Comparison of ENCODE assay signal across 1 cellular context in genomic region chr2:100882645-100883613, GRCh38.
A peak's percentile ranks its signal among the peaks of the same experiment; 100 is the strongest.
TF ChIP-seq lines count a peak whose summit lies in the region.

No MANE protein-coding gene starts in this region.

TF ChIP-seq in HepG2, 621 proteins besides CTCF, POLR2A, EP300 and RAD21 (continued from another document and continues in another):
- TF ChIP-seq, protein P1, sequence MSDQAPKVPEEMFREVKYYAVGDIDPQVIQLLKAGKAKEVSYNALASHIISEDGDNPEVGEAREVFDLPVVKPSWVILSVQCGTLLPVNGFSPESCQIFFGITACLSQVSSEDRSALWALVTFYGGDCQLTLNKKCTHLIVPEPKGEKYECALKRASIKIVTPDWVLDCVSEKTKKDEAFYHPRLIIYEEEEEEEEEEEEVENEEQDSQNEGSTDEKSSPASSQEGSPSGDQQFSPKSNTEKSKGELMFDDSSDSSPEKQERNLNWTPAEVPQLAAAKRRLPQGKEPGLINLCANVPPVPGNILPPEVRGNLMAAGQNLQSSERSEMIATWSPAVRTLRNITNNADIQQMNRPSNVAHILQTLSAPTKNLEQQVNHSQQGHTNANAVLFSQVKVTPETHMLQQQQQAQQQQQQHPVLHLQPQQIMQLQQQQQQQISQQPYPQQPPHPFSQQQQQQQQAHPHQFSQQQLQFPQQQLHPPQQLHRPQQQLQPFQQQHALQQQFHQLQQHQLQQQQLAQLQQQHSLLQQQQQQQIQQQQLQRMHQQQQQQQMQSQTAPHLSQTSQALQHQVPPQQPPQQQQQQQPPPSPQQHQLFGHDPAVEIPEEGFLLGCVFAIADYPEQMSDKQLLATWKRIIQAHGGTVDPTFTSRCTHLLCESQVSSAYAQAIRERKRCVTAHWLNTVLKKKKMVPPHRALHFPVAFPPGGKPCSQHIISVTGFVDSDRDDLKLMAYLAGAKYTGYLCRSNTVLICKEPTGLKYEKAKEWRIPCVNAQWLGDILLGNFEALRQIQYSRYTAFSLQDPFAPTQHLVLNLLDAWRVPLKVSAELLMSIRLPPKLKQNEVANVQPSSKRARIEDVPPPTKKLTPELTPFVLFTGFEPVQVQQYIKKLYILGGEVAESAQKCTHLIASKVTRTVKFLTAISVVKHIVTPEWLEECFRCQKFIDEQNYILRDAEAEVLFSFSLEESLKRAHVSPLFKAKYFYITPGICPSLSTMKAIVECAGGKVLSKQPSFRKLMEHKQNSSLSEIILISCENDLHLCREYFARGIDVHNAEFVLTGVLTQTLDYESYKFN (CRISPR knock-in tag; conservative IDR thresholded peaks at IDR 0.05): peak; percentile 89
- TF ChIP-seq, protein P2, sequence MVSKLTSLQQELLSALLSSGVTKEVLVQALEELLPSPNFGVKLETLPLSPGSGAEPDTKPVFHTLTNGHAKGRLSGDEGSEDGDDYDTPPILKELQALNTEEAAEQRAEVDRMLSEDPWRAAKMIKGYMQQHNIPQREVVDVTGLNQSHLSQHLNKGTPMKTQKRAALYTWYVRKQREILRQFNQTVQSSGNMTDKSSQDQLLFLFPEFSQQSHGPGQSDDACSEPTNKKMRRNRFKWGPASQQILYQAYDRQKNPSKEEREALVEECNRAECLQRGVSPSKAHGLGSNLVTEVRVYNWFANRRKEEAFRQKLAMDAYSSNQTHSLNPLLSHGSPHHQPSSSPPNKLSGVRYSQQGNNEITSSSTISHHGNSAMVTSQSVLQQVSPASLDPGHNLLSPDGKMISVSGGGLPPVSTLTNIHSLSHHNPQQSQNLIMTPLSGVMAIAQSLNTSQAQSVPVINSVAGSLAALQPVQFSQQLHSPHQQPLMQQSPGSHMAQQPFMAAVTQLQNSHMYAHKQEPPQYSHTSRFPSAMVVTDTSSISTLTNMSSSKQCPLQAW (CRISPR knock-in tag; IDR thresholded peaks at IDR 0.05): 0 out of 2 replicates have a peak, but pooled peaks have one; percentile 62
- TF ChIP-seq ZFP36L1 (CRISPR knock-in tag; IDR thresholded peaks at IDR 0.05) (no peak), RELA (CRISPR knock-in tag; IDR thresholded peaks at IDR 0.05) (no peak), ARNT (IDR thresholded peaks at IDR 0.05) (no peak), SYNCRIP (IDR thresholded peaks at IDR 0.05; ENCODE audit: insufficient read depth, low read depth, low read length) (no peak), RXRA (CRISPR knock-in tag; IDR thresholded peaks at IDR 0.05) (peak; percentile 99), ZNF33B (CRISPR knock-in tag; IDR thresholded peaks at IDR 0.05) (no peak), ZKSCAN1 (IDR thresholded peaks at IDR 0.05; ENCODE audit: low read length) (no peak; the same call in 1 of the 2 replicates), HDAC6 (IDR thresholded peaks at IDR 0.05; ENCODE audit: low read depth, low read length) (no peak), CCDC6 (CRISPR knock-in tag; IDR thresholded peaks at IDR 0.05) (no peak), ELF3 (CRISPR knock-in tag; IDR thresholded peaks at IDR 0.05) (peak; percentile 87), ZNF224 (CRISPR knock-in tag; IDR thresholded peaks at IDR 0.05) (0 out of 2 replicates have a peak, but pooled peaks have one; percentile 63), ZNF274 (CRISPR knock-in tag; IDR thresholded peaks at IDR 0.05) (no peak), ZNF296 (CRISPR knock-in tag; conservative IDR thresholded peaks at IDR 0.05) (no peak), NFYB (CRISPR knock-in tag; IDR thresholded peaks at IDR 0.05) (no peak), ZNF644 (CRISPR knock-in tag; IDR thresholded peaks at IDR 0.05; ENCODE audit: low read depth) (peak; percentile 89), DMTF1 (CRISPR knock-in tag; IDR thresholded peaks at IDR 0.05) (no peak), LRRFIP1 (CRISPR knock-in tag; conservative IDR thresholded peaks at IDR 0.05) (no peak), CREB1 (IDR thresholded peaks at IDR 0.05) (peak; percentile 83), CREB1 (CRISPR knock-in tag; IDR thresholded peaks at IDR 0.05) (peak; percentile 64; the same call in 1 of the 2 replicates), KDM5A (IDR thresholded peaks at IDR 0.05; ENCODE audit: borderline replicate concordance, low read length) (no peak), SMC3 (IDR thresholded peaks at IDR 0.05; ENCODE audit: low read length) (peak; percentile 1; the same call in 1 of the 2 replicates), TAF1 (CRISPR knock-in tag; IDR thresholded peaks at IDR 0.05) (no peak), NCOA2 (CRISPR knock-in tag; IDR thresholded peaks at IDR 0.05) (peak; percentile 92), ISL2 (CRISPR knock-in tag; IDR thresholded peaks at IDR 0.05) (peak; percentile 64), MIER3 (CRISPR knock-in tag; IDR thresholded peaks at IDR 0.05; ENCODE audit: borderline replicate concordance) (peak; percentile 96), RXRB (CRISPR knock-in tag; IDR thresholded peaks at IDR 0.05; ENCODE audit: borderline replicate concordance) (peak; percentile 98), HNRNPH1 (optimal IDR thresholded peaks at IDR 0.05; ENCODE audit: low read depth, low read length) (no peak), MNT (IDR thresholded peaks at IDR 0.05) (no peak), ZNF747 (CRISPR knock-in tag; IDR thresholded peaks at IDR 0.05; ENCODE audit: borderline replicate concordance) (no peak; the same call in 1 of the 2 replicates)
- TF ChIP-seq, protein P3, sequence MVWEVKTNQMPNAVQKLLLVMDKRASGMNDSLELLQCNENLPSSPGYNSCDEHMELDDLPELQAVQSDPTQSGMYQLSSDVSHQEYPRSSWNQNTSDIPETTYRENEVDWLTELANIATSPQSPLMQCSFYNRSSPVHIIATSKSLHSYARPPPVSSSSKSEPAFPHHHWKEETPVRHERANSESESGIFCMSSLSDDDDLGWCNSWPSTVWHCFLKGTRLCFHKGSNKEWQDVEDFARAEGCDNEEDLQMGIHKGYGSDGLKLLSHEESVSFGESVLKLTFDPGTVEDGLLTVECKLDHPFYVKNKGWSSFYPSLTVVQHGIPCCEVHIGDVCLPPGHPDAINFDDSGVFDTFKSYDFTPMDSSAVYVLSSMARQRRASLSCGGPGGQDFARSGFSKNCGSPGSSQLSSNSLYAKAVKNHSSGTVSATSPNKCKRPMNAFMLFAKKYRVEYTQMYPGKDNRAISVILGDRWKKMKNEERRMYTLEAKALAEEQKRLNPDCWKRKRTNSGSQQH (CRISPR knock-in tag; IDR thresholded peaks at IDR 0.05; ENCODE audit: low read depth): peak; percentile 73; the same call in 1 of the 2 replicates
- TF ChIP-seq, protein P4, sequence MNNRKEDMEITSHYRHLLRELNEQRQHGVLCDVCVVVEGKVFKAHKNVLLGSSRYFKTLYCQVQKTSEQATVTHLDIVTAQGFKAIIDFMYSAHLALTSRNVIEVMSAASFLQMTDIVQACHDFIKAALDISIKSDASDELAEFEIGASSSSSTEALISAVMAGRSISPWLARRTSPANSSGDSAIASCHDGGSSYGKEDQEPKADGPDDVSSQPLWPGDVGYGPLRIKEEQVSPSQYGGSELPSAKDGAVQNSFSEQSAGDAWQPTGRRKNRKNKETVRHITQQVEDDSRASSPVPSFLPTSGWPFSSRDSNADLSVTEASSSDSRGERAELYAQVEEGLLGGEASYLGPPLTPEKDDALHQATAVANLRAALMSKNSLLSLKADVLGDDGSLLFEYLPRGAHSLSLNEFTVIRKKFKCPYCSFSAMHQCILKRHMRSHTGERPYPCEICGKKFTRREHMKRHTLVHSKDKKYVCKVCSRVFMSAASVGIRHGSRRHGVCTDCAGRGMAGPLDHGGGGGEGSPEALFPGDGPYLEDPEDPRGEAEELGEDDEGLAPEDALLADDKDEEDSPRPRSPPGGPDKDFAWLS (CRISPR knock-in tag; IDR thresholded peaks at IDR 0.05; ENCODE audit: borderline replicate concordance): no peak
- TF ChIP-seq, protein P5, sequence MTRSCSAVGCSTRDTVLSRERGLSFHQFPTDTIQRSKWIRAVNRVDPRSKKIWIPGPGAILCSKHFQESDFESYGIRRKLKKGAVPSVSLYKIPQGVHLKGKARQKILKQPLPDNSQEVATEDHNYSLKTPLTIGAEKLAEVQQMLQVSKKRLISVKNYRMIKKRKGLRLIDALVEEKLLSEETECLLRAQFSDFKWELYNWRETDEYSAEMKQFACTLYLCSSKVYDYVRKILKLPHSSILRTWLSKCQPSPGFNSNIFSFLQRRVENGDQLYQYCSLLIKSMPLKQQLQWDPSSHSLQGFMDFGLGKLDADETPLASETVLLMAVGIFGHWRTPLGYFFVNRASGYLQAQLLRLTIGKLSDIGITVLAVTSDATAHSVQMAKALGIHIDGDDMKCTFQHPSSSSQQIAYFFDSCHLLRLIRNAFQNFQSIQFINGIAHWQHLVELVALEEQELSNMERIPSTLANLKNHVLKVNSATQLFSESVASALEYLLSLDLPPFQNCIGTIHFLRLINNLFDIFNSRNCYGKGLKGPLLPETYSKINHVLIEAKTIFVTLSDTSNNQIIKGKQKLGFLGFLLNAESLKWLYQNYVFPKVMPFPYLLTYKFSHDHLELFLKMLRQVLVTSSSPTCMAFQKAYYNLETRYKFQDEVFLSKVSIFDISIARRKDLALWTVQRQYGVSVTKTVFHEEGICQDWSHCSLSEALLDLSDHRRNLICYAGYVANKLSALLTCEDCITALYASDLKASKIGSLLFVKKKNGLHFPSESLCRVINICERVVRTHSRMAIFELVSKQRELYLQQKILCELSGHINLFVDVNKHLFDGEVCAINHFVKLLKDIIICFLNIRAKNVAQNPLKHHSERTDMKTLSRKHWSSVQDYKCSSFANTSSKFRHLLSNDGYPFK (CRISPR knock-in tag; IDR thresholded peaks at IDR 0.05; ENCODE audit: borderline replicate concordance): 0 out of 2 replicates have a peak, but pooled peaks have one; percentile 26
- TF ChIP-seq, protein P6, sequence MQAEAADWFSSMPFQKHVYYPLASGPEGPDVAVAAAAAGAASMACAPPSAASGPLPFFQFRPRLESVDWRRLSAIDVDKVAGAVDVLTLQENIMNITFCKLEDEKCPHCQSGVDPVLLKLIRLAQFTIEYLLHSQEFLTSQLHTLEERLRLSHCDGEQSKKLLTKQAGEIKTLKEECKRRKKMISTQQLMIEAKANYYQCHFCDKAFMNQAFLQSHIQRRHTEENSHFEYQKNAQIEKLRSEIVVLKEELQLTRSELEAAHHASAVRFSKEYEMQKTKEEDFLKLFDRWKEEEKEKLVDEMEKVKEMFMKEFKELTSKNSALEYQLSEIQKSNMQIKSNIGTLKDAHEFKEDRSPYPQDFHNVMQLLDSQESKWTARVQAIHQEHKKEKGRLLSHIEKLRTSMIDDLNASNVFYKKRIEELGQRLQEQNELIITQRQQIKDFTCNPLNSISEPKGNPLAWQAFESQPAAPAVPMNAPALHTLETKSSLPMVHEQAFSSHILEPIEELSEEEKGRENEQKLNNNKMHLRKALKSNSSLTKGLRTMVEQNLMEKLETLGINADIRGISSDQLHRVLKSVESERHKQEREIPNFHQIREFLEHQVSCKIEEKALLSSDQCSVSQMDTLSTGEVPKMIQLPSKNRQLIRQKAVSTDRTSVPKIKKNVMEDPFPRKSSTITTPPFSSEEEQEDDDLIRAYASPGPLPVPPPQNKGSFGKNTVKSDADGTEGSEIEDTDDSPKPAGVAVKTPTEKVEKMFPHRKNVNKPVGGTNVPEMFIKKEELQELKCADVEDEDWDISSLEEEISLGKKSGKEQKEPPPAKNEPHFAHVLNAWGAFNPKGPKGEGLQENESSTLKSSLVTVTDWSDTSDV (CRISPR knock-in tag; IDR thresholded peaks at IDR 0.05): no peak; the same call in 1 of the 2 replicates
- TF ChIP-seq, protein P7, sequence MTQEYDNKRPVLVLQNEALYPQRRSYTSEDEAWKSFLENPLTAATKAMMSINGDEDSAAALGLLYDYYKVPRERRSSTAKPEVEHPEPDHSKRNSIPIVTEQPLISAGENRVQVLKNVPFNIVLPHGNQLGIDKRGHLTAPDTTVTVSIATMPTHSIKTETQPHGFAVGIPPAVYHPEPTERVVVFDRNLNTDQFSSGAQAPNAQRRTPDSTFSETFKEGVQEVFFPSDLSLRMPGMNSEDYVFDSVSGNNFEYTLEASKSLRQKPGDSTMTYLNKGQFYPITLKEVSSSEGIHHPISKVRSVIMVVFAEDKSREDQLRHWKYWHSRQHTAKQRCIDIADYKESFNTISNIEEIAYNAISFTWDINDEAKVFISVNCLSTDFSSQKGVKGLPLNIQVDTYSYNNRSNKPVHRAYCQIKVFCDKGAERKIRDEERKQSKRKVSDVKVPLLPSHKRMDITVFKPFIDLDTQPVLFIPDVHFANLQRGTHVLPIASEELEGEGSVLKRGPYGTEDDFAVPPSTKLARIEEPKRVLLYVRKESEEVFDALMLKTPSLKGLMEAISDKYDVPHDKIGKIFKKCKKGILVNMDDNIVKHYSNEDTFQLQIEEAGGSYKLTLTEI (CRISPR knock-in tag; conservative IDR thresholded peaks at IDR 0.05): no peak
